8 cellular contexts compared by ENCODE assay signal in genomic region chr14:103057372-103058208, GRCh38. TPM values are rescaled to one million over a fixed set of nuclear protein-coding genes. Genes with fewer than 3 reads are reported as not detected.
DNase-seq lines count a peak whose midpoint lies in the region; ATAC-seq and TF ChIP-seq lines count a peak whose summit lies in the region.

A gene with protein sequence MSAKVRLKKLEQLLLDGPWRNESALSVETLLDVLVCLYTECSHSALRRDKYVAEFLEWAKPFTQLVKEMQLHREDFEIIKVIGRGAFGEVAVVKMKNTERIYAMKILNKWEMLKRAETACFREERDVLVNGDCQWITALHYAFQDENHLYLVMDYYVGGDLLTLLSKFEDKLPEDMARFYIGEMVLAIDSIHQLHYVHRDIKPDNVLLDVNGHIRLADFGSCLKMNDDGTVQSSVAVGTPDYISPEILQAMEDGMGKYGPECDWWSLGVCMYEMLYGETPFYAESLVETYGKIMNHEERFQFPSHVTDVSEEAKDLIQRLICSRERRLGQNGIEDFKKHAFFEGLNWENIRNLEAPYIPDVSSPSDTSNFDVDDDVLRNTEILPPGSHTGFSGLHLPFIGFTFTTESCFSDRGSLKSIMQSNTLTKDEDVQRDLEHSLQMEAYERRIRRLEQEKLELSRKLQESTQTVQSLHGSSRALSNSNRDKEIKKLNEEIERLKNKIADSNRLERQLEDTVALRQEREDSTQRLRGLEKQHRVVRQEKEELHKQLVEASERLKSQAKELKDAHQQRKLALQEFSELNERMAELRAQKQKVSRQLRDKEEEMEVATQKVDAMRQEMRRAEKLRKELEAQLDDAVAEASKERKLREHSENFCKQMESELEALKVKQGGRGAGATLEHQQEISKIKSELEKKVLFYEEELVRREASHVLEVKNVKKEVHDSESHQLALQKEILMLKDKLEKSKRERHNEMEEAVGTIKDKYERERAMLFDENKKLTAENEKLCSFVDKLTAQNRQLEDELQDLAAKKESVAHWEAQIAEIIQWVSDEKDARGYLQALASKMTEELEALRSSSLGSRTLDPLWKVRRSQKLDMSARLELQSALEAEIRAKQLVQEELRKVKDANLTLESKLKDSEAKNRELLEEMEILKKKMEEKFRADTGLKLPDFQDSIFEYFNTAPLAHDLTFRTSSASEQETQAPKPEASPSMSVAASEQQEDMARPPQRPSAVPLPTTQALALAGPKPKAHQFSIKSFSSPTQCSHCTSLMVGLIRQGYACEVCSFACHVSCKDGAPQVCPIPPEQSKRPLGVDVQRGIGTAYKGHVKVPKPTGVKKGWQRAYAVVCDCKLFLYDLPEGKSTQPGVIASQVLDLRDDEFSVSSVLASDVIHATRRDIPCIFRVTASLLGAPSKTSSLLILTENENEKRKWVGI (N-terminal part only) (minus strand): TSS chr14:103057549. CDS start chr14:103057173, 376 bp downstream.

- intact Hi-C loops in natural killer cell (cut with micrococcal nuclease): no loop called here

- peaks cover 34 to 38% of the 10 kb centered on the region in 2 donors for H3K27me3 Mint-ChIP-seq in natural killer cell (ENCODE audit: low read depth in 2 of 2)

- peak within 1 kb of the TSS; percentile 64 for H3K27ac ChIP-seq in HUES48 (ENCODE audit: low read depth, low read length)
- H3K27ac ChIP-seq in Peyer's patch: peak within 1 kb of the TSS; percentile 75 to 99 (median 92)

- H3K36me3 ChIP-seq in HUES48 (ENCODE audit: control insufficient read depth, insufficient read depth, low read length): no peaks in the 10 kb centered on the region
- H3K36me3 ChIP-seq in Peyer's patch: no peaks in the 10 kb centered on the region

- no peaks in the 10 kb centered on the region for H3K27me3 ChIP-seq in HUES48 (ENCODE audit: control insufficient read depth, insufficient read depth, low read length)
- no peaks in the 10 kb centered on the region for H3K27me3 ChIP-seq in Peyer's patch

- H3K9me3 ChIP-seq in HUES48 (ENCODE audit: control insufficient read depth, insufficient read depth, low read length): no peaks in the 10 kb centered on the region
- H3K9me3 ChIP-seq in Peyer's patch: no peaks in the 10 kb centered on the region

- TF ChIP-seq CTCF in Peyer's patch (IDR thresholded peaks at IDR 0.05) (peak in 1 of 6 experiments; percentile 9), natural killer cell (IDR thresholded peaks at IDR 0.05) (no peak)

- peaks cover 6 to 13% of the 10 kb centered on the region in 2 donors for H3K4me1 Mint-ChIP-seq in natural killer cell

- no peaks in the 10 kb centered on the region for H3K9me3 Mint-ChIP-seq in natural killer cell

- DNase-seq in COLO829 (ENCODE audit: low spot score) (peak; percentile 86), Peyer's patch (peak; percentile 61 to 94 (median 90)), activated gamma-delta T cell treated with Interleukin-2 at 50 U/mL for 16 hours (peak; percentile 30), fibroblast of the conjunctiva (ENCODE audit: low read depth) (peak; percentile 77), natural killer cell (peak; percentile 31), stromal cell of bone marrow (ENCODE audit: low read depth) (peak; percentile 87)

- no peak within 1 kb of the TSS for H3K27ac Mint-ChIP-seq in natural killer cell

- ATAC-seq in GM21447 (IDR thresholded peaks at IDR 0.05; ENCODE audit: unreplicated experiment) (peak; percentile 56), natural killer cell (peak; percentile 77 to 86 (median 84))

- H3K4me1 ChIP-seq in HUES48 (ENCODE audit: control insufficient read depth, insufficient read depth, low read length): 0 out of 2 replicates have a peak, but pooled peaks cover 7% of the 10 kb centered on the region
- H3K4me1 ChIP-seq in Peyer's patch: peaks cover 0 to 29% (median 3%) of the 10 kb centered on the region in 4 donors

- peak within 1 kb of the TSS; percentile 60 for H3K4me3 Mint-ChIP-seq in natural killer cell

- H3K9ac ChIP-seq in HUES48 (ENCODE audit: low read depth, low read length): peak within 1 kb of the TSS; percentile 56; the same call in 1 of the 2 replicates

- H3K4me3 ChIP-seq in HUES48 (ENCODE audit: low read depth, low read length) (peak within 1 kb of the TSS; percentile 88), Peyer's patch (peak within 1 kb of the TSS; percentile 78 to 99 (median 91))

- TF ChIP-seq POLR2A in Peyer's patch (IDR thresholded peaks at IDR 0.05): peak in 1 of 2 donors; percentile 28

- H3K36me3 Mint-ChIP-seq in natural killer cell: no peaks in the 10 kb centered on the region

RNA-seq across cellular contexts. Expression of the gene that starts here (rescaled TPM):
- total RNA-seq in Peyer's patch: 100 to 1,000 TPM; 145 to 255 (median 197) TPM
- total RNA-seq in natural killer cell: 1 to 10 TPM in 2 of 3 donors, under 1 TPM in 1; 0.86 to 2.3 (median 2.0) TPM

Comparison
In these comparisons a context has a peak if more than half of its experiments do, and no peak if none do; other contexts are left out.
1. Peak in every context shown above with its lines: DNase-seq, ATAC-seq, H3K4me3 ChIP-seq and H3K27ac ChIP-seq.
2. RNA of the gene that starts here (total RNA-seq): 145 to 255 TPM in Peyer's patch; 0.86 to 2.3 TPM in natural killer cell; every median in the first group is over 10 times any median in the second.
3. DNase-seq: peak in every context shown above with its lines; median percentile 90 in Peyer's patch; 87 in stromal cell of bone marrow; 86 in COLO829; 77 in fibroblast of the conjunctiva; 31 in natural killer cell; 30 in activated gamma-delta T cell treated with Interleukin-2 at 50 U/mL for 16 hours.